In the genomic region with DNA sequence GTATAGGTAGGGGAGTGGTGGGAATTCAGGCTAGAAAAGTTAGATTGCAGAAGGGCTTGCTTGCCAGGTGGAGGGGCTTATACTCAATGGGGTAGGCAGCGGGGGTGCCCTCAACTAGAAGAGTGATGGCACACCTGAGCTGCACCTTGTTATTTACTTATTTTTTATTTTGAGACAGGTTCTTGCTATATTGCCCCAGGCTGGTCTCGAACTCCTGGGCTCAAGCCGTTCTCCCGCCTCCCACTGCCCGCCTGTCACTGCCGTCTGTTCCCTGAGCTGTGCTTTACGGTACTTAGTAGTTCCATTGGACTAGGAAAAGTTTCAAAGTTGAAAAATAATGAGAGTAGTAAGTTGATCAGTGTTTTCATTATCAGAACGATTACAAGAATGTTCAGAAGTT, we compare ENCODE assay signal across 9 cellular contexts. TPM values are rescaled to one million over a fixed set of nuclear protein-coding genes. Genes with fewer than 3 reads are reported as not detected.
DNase-seq lines count a peak whose midpoint lies in the region; ATAC-seq and TF ChIP-seq lines count a peak whose summit lies in the region.
"Had no signal": no experiment of that assay in that cellular context is flagged by ENCODE, and none has a peak within 500 bp of the region (broad histone marks: within the 10 kb centered on the region; RNA-seq: fewer than 3 reads in every experiment).

No MANE protein-coding gene starts in this region.

- no peak overlapping the region for H2BK15ac ChIP-seq in mesenchymal stem cell (ENCODE audit: low read depth, poor library complexity, severe bottlenecking)

- H3K9ac ChIP-seq in mesenchymal stem cell (ENCODE audit: low read length), result peak overlapping the region; percentile 99

- H3K4ac ChIP-seq in mesenchymal stem cell (ENCODE audit: low read depth in 1 of 2, low read length in 2 of 2), result no peak overlapping the region

- H3K4me3 ChIP-seq in left ventricle myocardium inferior (peak overlapping the region; percentile 80), astrocyte of the cerebellum (ENCODE audit: low read depth, low read length) (peak overlapping the region; percentile 90), mesenchymal stem cell (ENCODE audit: insufficient read depth in 1 of 2, low read depth in 1 of 2, low read length in 2 of 2) (peak overlapping the region in 1 of 2 experiments; percentile 97), uterus (peak overlapping the region; percentile 57 to 95)

- H2BK120ac ChIP-seq in mesenchymal stem cell (ENCODE audit: low read depth, low read length), result no peak overlapping the region

- no peak overlapping the region for H4K91ac ChIP-seq in mesenchymal stem cell (ENCODE audit: low read length)

- no peak for TF ChIP-seq CTCF in left ventricle myocardium inferior (IDR thresholded peaks at IDR 0.05; ENCODE audit: borderline replicate concordance)
- no peak for TF ChIP-seq CTCF in astrocyte of the cerebellum (IDR thresholded peaks at IDR 0.05; ENCODE audit: low read depth, low read length, missing control alignments)
- TF ChIP-seq CTCF in uterus (IDR thresholded peaks at IDR 0.05), result no peak
- no peak for TF ChIP-seq CTCF in GM13976 (IDR thresholded peaks at IDR 0.05; ENCODE audit: borderline replicate concordance, control extremely low read depth, extremely low read depth, insufficient read depth, missing control alignments)

- no peaks in the 10 kb centered on the region for H3K9me3 ChIP-seq in left ventricle myocardium inferior (replicated peaks)
- no peaks in the 10 kb centered on the region for H3K9me3 ChIP-seq in mesenchymal stem cell (ENCODE audit: control insufficient read depth, low read length)
- no peaks in the 10 kb centered on the region for H3K9me3 ChIP-seq in uterus

- ATAC-seq in GM18861 (IDR thresholded peaks at IDR 0.05; ENCODE audit: unreplicated experiment), result no peak

- H3K36me3 ChIP-seq in left ventricle myocardium inferior (no peaks in the 10 kb centered on the region), mesenchymal stem cell (ENCODE audit: control insufficient read depth in 1 of 2, insufficient read depth in 2 of 2, low read depth in 1 of 2, low read length in 2 of 2) (peaks cover 0 to 7% of the 10 kb centered on the region in 2 experiments), uterus (no peaks in the 10 kb centered on the region)

- H3K79me1 ChIP-seq in mesenchymal stem cell (replicated peaks; ENCODE audit: low read length, poor library complexity, severe bottlenecking), result no peaks in the 10 kb centered on the region

- in situ Hi-C loops in astrocyte of the cerebellum (cut with HindIII; ENCODE audit: low sequenced_read_pairs), result no loop called here
- in situ Hi-C loops in GM13976 (cut with MboI; ENCODE audit: low sequenced_read_pairs, unreplicated experiment), result no loop called here

- DNase-seq in left ventricle myocardium inferior (no peak), cardiac septum (ENCODE audit: low spot score) (no peak), astrocyte of the cerebellum (ENCODE audit: low read depth) (no peak), mesenchymal stem cell (no peak), uterus (no peak), erythroblast (lab: John Stamatoyannopoulos, UW) (no peak), GM13976 (ENCODE audit: low spot score) (no peak)
- DNase-seq: stimulated activated CD8-positive, alpha-beta memory T cell treated with anti-CD3 and anti-CD28 coated beads, Interleukin-4, amount 100 ng/mL, for 48 hours had no signal

- no peak overlapping the region for H2BK12ac ChIP-seq in mesenchymal stem cell (ENCODE audit: low read length in 2 of 2)

- 85% methylated on average over 6 of the region's 8 CpGs for WGBS in mesenchymal stem cell

- H2AK5ac ChIP-seq in mesenchymal stem cell (ENCODE audit: low read length, severe bottlenecking), result no peak overlapping the region

- H3K4me1 ChIP-seq in left ventricle myocardium inferior (peaks cover 70% of the 10 kb centered on the region), mesenchymal stem cell (ENCODE audit: control insufficient read depth, insufficient read depth, low read depth, low read length) (peaks cover 2% of the 10 kb centered on the region), uterus (peaks cover 17 to 20% of the 10 kb centered on the region in 2 donors)

- H3K18ac ChIP-seq in mesenchymal stem cell (ENCODE audit: low read depth in 1 of 2, low read length in 2 of 2), result no peak overlapping the region

- intact Hi-C loops in left ventricle myocardium inferior (cut with micrococcal nuclease) (no loop called here), cardiac septum (cut with DNase I) (no loop called here), uterus (cut with DNase I; ENCODE audit: low total_unique reads) (no loop called here)

- no peak for TF ChIP-seq POLR2A in uterus (IDR thresholded peaks at IDR 0.05)
- TF ChIP-seq POLR2A in erythroblast (IDR thresholded peaks at IDR 0.05; ENCODE audit: low read length), result no peak

- H3K4me2 ChIP-seq in mesenchymal stem cell (ENCODE audit: low read length, poor library complexity, severe bottlenecking), result peak overlapping the region; percentile 77

- H2BK5ac ChIP-seq in mesenchymal stem cell (ENCODE audit: low read depth, low read length, poor library complexity, severe bottlenecking), result no peak overlapping the region

- H2AFZ ChIP-seq in mesenchymal stem cell (ENCODE audit: low read depth, low read length), result no peak overlapping the region

- H3K23ac ChIP-seq in mesenchymal stem cell (ENCODE audit: low read length in 2 of 2), result no peak overlapping the region

- H4K8ac ChIP-seq in mesenchymal stem cell (ENCODE audit: low read length), result no peak overlapping the region

- peak overlapping the region; percentile 96 for H3K27ac ChIP-seq in left ventricle myocardium inferior (replicated peaks)
- no peak overlapping the region for H3K27ac ChIP-seq in mesenchymal stem cell (ENCODE audit: low read length, poor library complexity, severe bottlenecking)
- H3K27ac ChIP-seq in uterus, result peak overlapping the region; percentile 100

- no peaks in the 10 kb centered on the region for H3K27me3 ChIP-seq in left ventricle myocardium inferior (ENCODE audit: low read depth)
- no peaks in the 10 kb centered on the region for H3K27me3 ChIP-seq in mesenchymal stem cell (ENCODE audit: control insufficient read depth in 1 of 2, insufficient read depth in 1 of 2, low read length in 2 of 2)
- no peaks in the 10 kb centered on the region for H3K27me3 ChIP-seq in uterus

- no peak overlapping the region for H3K14ac ChIP-seq in mesenchymal stem cell (ENCODE audit: low read length in 2 of 2)

RNA-seq across cellular contexts. Expression of gene ZFX, which starts 2.0 kb away (rescaled TPM):
- total RNA-seq in left ventricle myocardium inferior (32.8 TPM), cardiac septum (57.2 TPM), uterus (100 to 1,000 TPM in 3 of 4 donors, 10 to 100 TPM in 1; 60.6 to 211 (median 111) TPM)
- polyA plus RNA-seq in mesenchymal stem cell (2013, experiment 1 of 2), result 8.4 TPM
- 8.1 TPM for polyA plus RNA-seq in mesenchymal stem cell (2013, experiment 2 of 2)
